Comparison of ENCODE assay signal across 21 cellular contexts in the genomic region with DNA sequence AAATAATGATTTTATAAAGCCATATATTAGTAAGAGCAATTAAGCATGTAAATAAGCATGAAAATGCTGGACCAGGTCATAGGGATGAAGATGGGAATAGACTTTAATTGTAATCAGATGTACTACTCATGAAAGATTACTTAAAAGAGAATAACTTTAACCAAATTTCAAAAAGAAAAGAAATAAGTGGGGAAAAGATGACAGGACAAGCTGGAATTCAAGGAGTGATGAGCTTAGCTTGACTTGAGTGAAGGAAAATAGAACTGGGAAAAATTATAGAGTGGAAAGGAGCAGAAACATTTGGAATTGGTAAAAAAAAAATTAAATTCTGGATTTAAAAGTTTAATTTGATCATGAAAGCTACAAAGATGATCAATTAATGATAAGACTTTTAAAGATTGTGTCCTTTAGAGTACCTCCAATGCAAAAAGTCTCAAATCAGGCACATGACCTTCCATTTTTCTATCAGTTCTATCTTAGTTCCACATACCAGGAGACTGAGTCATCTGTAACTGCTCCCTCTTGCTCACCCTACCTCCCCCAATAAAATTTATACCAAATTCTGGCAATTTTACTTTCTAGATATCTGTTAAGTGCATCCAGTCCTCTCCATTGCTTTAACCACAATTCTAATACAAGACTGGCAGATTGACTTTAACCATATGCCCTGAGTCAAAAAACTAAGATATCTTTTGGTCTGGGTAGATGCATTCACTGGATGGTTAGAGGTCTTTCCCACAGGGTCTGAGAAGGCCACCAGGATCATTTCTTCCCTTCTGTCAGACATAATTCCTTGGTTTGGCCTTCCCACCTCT. TPM values are rescaled to one million over a fixed set of nuclear protein-coding genes. Genes with fewer than 3 reads are reported as not detected.
DNase-seq lines count a peak whose midpoint lies in the region; ATAC-seq and TF ChIP-seq lines count a peak whose summit lies in the region.
"Had no signal": no experiment of that assay in that cellular context is flagged by ENCODE, and none has a peak within 500 bp of the region (broad histone marks: within the 10 kb centered on the region; RNA-seq: fewer than 3 reads in every experiment).

No MANE protein-coding gene starts in this region.

- DNase-seq in AG08396 (ENCODE audit: low spot score) (peak; percentile 17), HT1080 (ENCODE audit: low read depth) (peak; percentile 58), astrocyte of the hippocampus (ENCODE audit: low read depth, low spot score) (peak; percentile 13), hepatic stellate cell (ENCODE audit: low spot score) (peak; percentile 12), cortex of kidney (lab: John Stamatoyannopoulos, UW) (no peak), uterus (no peak)
- no peak for DNase-seq in activated CD4-positive, alpha-beta memory T cell treated with anti-CD3 and anti-CD28 coated beads for 36 hours
- DNase-seq: activated CD8-positive, alpha-beta memory T cell treated with anti-CD3 and anti-CD28 coated beads for 24 hours; activated naive CD8-positive, alpha-beta T cell treated with anti-CD3 and anti-CD28 coated beads for 36 hours; effector memory CD8-positive, alpha-beta T cell; gastrocnemius medialis; Kasumi-1; NCI-H146; NK-92 treated with Interleukin-12 subunit alpha and Interleukin-12 subunit beta, amount 100 ng/mL, for 24 hours; nucleus accumbens; right lobe of liver; stimulated activated CD4-positive, alpha-beta T cell treated with anti-CD3 and anti-CD28 coated beads, Interleukin-2, amount 100 ng/mL, for 48 hours had no signal

- no peak overlapping the region for H3K27ac Mint-ChIP-seq in activated CD4-positive, alpha-beta memory T cell treated with anti-CD3 and anti-CD28 coated beads for 36 hours
- H3K27ac Mint-ChIP-seq: activated naive CD8-positive, alpha-beta T cell treated with anti-CD3 and anti-CD28 coated beads for 36 hours; effector memory CD8-positive, alpha-beta T cell; WTC11 had no signal

- H3K4me1 ChIP-seq in uterus = no peaks in the 10 kb centered on the region
- H3K4me1 ChIP-seq: gastrocnemius medialis, right lobe of liver had no signal

- no peak overlapping the region for H3K27ac ChIP-seq in uterus
- H3K27ac ChIP-seq: right lobe of liver had no signal

- no peaks in the 10 kb centered on the region for H3K9me3 Mint-ChIP-seq in activated CD4-positive, alpha-beta memory T cell treated with anti-CD3 and anti-CD28 coated beads for 36 hours
- H3K9me3 Mint-ChIP-seq: activated naive CD8-positive, alpha-beta T cell treated with anti-CD3 and anti-CD28 coated beads for 36 hours had no signal

- no peak overlapping the region for H3K4me3 Mint-ChIP-seq in activated CD4-positive, alpha-beta memory T cell treated with anti-CD3 and anti-CD28 coated beads for 36 hours
- H3K4me3 Mint-ChIP-seq: activated naive CD8-positive, alpha-beta T cell treated with anti-CD3 and anti-CD28 coated beads for 36 hours; central memory CD8-positive, alpha-beta T cell; effector memory CD8-positive, alpha-beta T cell; WTC11 had no signal

- no peak for ATAC-seq in HG02798 (IDR thresholded peaks at IDR 0.05; ENCODE audit: poor library complexity, unreplicated experiment)
- ATAC-seq: effector memory CD8-positive, alpha-beta T cell; gastrocnemius medialis; right lobe of liver; WTC11 had no signal

- no peaks in the 10 kb centered on the region for H3K36me3 ChIP-seq in uterus
- H3K36me3 ChIP-seq: gastrocnemius medialis, right lobe of liver had no signal

- H3K9me3 ChIP-seq in uterus = no peaks in the 10 kb centered on the region
- H3K9me3 ChIP-seq: gastrocnemius medialis, right lobe of liver had no signal

- H3K27me3 ChIP-seq in uterus = no peaks in the 10 kb centered on the region
- H3K27me3 ChIP-seq: gastrocnemius medialis, right lobe of liver had no signal

- H3K27me3 Mint-ChIP-seq in activated CD4-positive, alpha-beta memory T cell treated with anti-CD3 and anti-CD28 coated beads for 36 hours = no peaks in the 10 kb centered on the region
- H3K27me3 Mint-ChIP-seq: activated naive CD8-positive, alpha-beta T cell treated with anti-CD3 and anti-CD28 coated beads for 36 hours; central memory CD8-positive, alpha-beta T cell; effector memory CD8-positive, alpha-beta T cell had no signal

- POLR2A ChIA-PET in activated CD4-positive, alpha-beta memory T cell treated with anti-CD3 and anti-CD28 coated beads for 36 hours (lab: Charles Lee) = no interaction called here

- CTCF ChIA-PET in activated CD4-positive, alpha-beta memory T cell treated with anti-CD3 and anti-CD28 coated beads for 36 hours (lab: Charles Lee) = no interaction called here

- TF ChIP-seq POLR2A in uterus (IDR thresholded peaks at IDR 0.05) = no peak

- TF ChIP-seq CTCF in uterus (IDR thresholded peaks at IDR 0.05) = no peak

- H3K36me3 Mint-ChIP-seq in activated CD4-positive, alpha-beta memory T cell treated with anti-CD3 and anti-CD28 coated beads for 36 hours = no peaks in the 10 kb centered on the region
- H3K36me3 Mint-ChIP-seq: activated naive CD8-positive, alpha-beta T cell treated with anti-CD3 and anti-CD28 coated beads for 36 hours had no signal

- no peaks in the 10 kb centered on the region for H3K4me1 Mint-ChIP-seq in activated CD4-positive, alpha-beta memory T cell treated with anti-CD3 and anti-CD28 coated beads for 36 hours (ENCODE audit: low read depth)
- H3K4me1 Mint-ChIP-seq: activated naive CD8-positive, alpha-beta T cell treated with anti-CD3 and anti-CD28 coated beads for 36 hours; central memory CD8-positive, alpha-beta T cell; WTC11 had no signal

- intact Hi-C loops in activated CD4-positive, alpha-beta memory T cell treated with anti-CD3 and anti-CD28 coated beads for 36 hours (cut with micrococcal nuclease) = no loop called here
- intact Hi-C loops in uterus (cut with DNase I; ENCODE audit: low total_unique reads) = no loop called here

- no peak overlapping the region for H3K4me3 ChIP-seq in uterus
- H3K4me3 ChIP-seq: gastrocnemius medialis, right lobe of liver had no signal

RNA-seq across cellular contexts. Expression of a gene that starts 56.4 kb away (rescaled TPM):
- 0.47 and 0.76 TPM in 2 replicates for total RNA-seq in HT1080 (2014; rRNA removed; shearing (Covaris generic))
- polyA plus RNA-seq in HT1080 (2015; cell fraction: cytosol; rRNA removed) = 0.08 and 0.19 TPM in 2 replicates
- polyA plus RNA-seq in HT1080 (2015; cell fraction: nucleus; rRNA removed) = 0.33 and 0.41 TPM in 2 replicates
- total RNA-seq in activated CD4-positive, alpha-beta memory T cell treated with anti-CD3 and anti-CD28 coated beads for 36 hours = not detected
- 100 to 1,000 TPM in 1 of 4 donors, 10 to 100 TPM in 3; 22.9 to 118 (median 59.0) TPM for total RNA-seq in uterus
- total RNA-seq: activated naive CD8-positive, alpha-beta T cell treated with anti-CD3 and anti-CD28 coated beads for 36 hours; T-helper 1 cell treated with Interleukin-12 subunit alpha and Interleukin-12 subunit beta and Interleukin-4 antibody, amounts not matched to agents 30 ng/mL and 1 ng/mL, for 36 hours had no signal

Comparison
In these comparisons a context has a peak if more than half of its experiments do, and no peak if none do; other contexts are left out.
1. DNase-seq: peak in AG08396 (single experiment), HT1080 (single experiment), astrocyte of the hippocampus (single experiment) and hepatic stellate cell (single experiment); none in activated CD4-positive, alpha-beta memory T cell treated with anti-CD3 and anti-CD28 coated beads for 36 hours (single experiment), cortex of kidney (single experiment) and uterus (0 of 2).
2. RNA of a gene that starts 56.4 kb away (total RNA-seq): 22.9 to 118 TPM in uterus; 0.47 to 0.76 TPM in HT1080 and not detected in activated CD4-positive, alpha-beta memory T cell treated with anti-CD3 and anti-CD28 coated beads for 36 hours; every median in the first group is over 10 times any median in the second.